25 cellular contexts compared by ENCODE assay signal in the genomic region with DNA sequence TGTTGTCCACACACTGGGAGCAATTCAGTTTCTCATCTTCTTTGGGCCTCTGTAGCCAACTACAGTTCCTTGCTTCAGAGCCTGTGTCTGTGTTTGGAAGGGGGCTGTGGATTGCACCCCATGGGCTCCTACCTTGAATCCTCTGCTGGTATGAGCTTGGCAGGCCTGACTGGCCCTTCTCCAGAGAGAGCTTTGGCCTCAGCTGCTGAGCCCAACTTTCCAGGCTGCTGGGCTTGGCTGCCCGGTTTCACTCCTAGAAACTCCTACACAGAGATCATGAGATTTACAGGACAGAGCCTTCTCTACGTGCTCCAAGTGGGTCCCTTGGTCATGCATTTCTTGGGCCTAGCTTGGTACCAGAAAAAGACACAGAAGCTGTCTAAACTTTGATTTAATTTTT.
DNase-seq lines count a peak whose midpoint lies in the region; ATAC-seq lines count a peak whose summit lies in the region.
"Had no signal": no experiment of that assay in that cellular context is flagged by ENCODE, and none has a peak within 500 bp of the region (broad histone marks: within the 10 kb centered on the region; RNA-seq: fewer than 3 reads in every experiment).

No MANE protein-coding gene starts in this region.

- H3K4me2 ChIP-seq in GM23248 (ENCODE audit: unreplicated experiment): no peak overlapping the region

- no peaks in the 10 kb centered on the region for H4K20me1 ChIP-seq in GM23248 (ENCODE audit: insufficient read depth)

- no peaks in the 10 kb centered on the region for H3K9me2 ChIP-seq in GM23248 (ENCODE audit: insufficient read depth)

- H3F3A ChIP-seq in GM23248 (ENCODE audit: insufficient read depth): no peaks in the 10 kb centered on the region

- in situ Hi-C loops in GM23248 (cut with MboI): no loop called here

- H3K4me3 ChIP-seq in GM23248: no peak overlapping the region
- H3K4me3 ChIP-seq in aorta (ENCODE audit: low read length in 2 of 2): no peak overlapping the region

- DNase-seq in GM23248 (peak; percentile 29), cerebellar cortex (ENCODE audit: low spot score) (peak; percentile 35), left lobe of liver (ENCODE audit: low spot score) (no peak), aorta (peak in 1 of 2 donors; percentile 59), CD1c-positive myeloid dendritic cell (ENCODE audit: extremely low spot score) (no peak)
- no peak for DNase-seq in effector CD8-positive, alpha-beta T cell (lab: John Stamatoyannopoulos, UW)
- no peak for DNase-seq in activated CD4-positive, alpha-beta T cell treated with anti-CD3 and anti-CD28 coated beads for 48 hours
- DNase-seq: activated CD4-positive, alpha-beta T cell treated with anti-CD3 and anti-CD28 coated beads, Interleukin-2, amount 50 U/mL, for 1 hour; activated CD8-positive, alpha-beta memory T cell treated with anti-CD3 and anti-CD28 coated beads, Interleukin-2, amount 10 ng/mL, durations not matched to agents 7 days and 5 days; activated naive CD4-positive, alpha-beta T cell treated with anti-CD3 and anti-CD28 coated beads, Interleukin-2, amount 10 ng/mL, durations not matched to agents 7 days and 5 days; activated T-cell treated with anti-CD3 and anti-CD28 coated beads, Interleukin-2, amount 50 U/mL, for 72 hours; AML-193; COR-L47; dermis blood vessel endothelial cell; naive B cell; NCI-H2081 treated with DMSO at 0.1 percent for 48 hours; NCI-H345; NCI-H748 treated with DMSO at 0.1 percent for 48 hours; retina; stimulated activated CD4-positive, alpha-beta T cell treated with anti-CD3 and anti-CD28 coated beads, Interleukin-12 subunit alpha, Interleukin-12 subunit beta, amount 100 ng/mL, for 4 hours; stimulated activated CD4-positive, alpha-beta T cell treated with anti-CD3 and anti-CD28 coated beads, Interleukin-4, amount 100 ng/mL, for 24 hours; stimulated activated naive CD4-positive, alpha-beta T cell; T-helper 9 cell; WERI-Rb-1 had no signal

- ATAC-seq in left lobe of liver (peak; percentile 78), aorta (ENCODE audit: low FRiP score) (peak; percentile 46)
- ATAC-seq: activated CD8-positive, alpha-beta memory T cell treated with anti-CD3 and anti-CD28 coated beads, Interleukin-2, amount 10 ng/mL, durations not matched to agents 7 days and 5 days; activated T-cell treated with anti-CD3 and anti-CD28 coated beads, Interleukin-2, amount 50 U/mL, for 72 hours; HCT116 had no signal

- H3K9me3 ChIP-seq in GM23248 (ENCODE audit: low read depth): no peaks in the 10 kb centered on the region
- no peaks in the 10 kb centered on the region for H3K9me3 ChIP-seq in aorta (ENCODE audit: control insufficient read depth, low read length)

- intact Hi-C loops in aorta (cut with DNase I): no loop called here

- H3K9ac ChIP-seq in GM23248: no peak overlapping the region

- H3K79me2 ChIP-seq in GM23248 (ENCODE audit: insufficient read depth): no peaks in the 10 kb centered on the region

- no peaks in the 10 kb centered on the region for H3K36me3 ChIP-seq in GM23248 (ENCODE audit: low read depth)
- no peaks in the 10 kb centered on the region for H3K36me3 ChIP-seq in aorta (ENCODE audit: control insufficient read depth in 1 of 2, insufficient read depth in 2 of 2, low read length in 1 of 2)
- H3K36me3 ChIP-seq: WERI-Rb-1 had no signal

- H3K4me1 ChIP-seq in GM23248 (ENCODE audit: insufficient read depth): no peaks in the 10 kb centered on the region
- no peaks in the 10 kb centered on the region for H3K4me1 ChIP-seq in aorta (ENCODE audit: control insufficient read depth in 1 of 2, insufficient read depth in 2 of 2, low read length in 2 of 2)

- 13 to 25% methylated on average over 2 of the region's 2 CpGs for WGBS in GM23248 (ENCODE audit: low coverage in 1 of 2, low lambda C conversion rate in 2 of 2, missing lambda C conversion rate in 2 of 2), 2 experiments
- WGBS in aorta, 2 donors: 2 to 4% methylated on average over 2 of the region's 2 CpGs

- H3K27me3 ChIP-seq in GM23248 (replicated peaks; ENCODE audit: insufficient read depth) (no peaks in the 10 kb centered on the region), aorta (ENCODE audit: control insufficient read depth in 1 of 2, insufficient read depth in 2 of 2, low read length in 1 of 2) (no peaks in the 10 kb centered on the region)

- H2AFZ ChIP-seq in GM23248: no peak overlapping the region

- H3K27ac ChIP-seq in GM23248: no peak overlapping the region
- H3K27ac ChIP-seq in aorta (ENCODE audit: low read depth in 1 of 2, low read length in 2 of 2): no peak overlapping the region
- H3K27ac ChIP-seq: WERI-Rb-1 had no signal

Comparison
In these comparisons a context has a peak if more than half of its experiments do, and no peak if none do; other contexts are left out.
1. DNase-seq: peak in GM23248 (single experiment) and cerebellar cortex (single experiment); none in left lobe of liver (single experiment), effector CD8-positive, alpha-beta T cell (single experiment), CD1c-positive myeloid dendritic cell (single experiment) and activated CD4-positive, alpha-beta T cell treated with anti-CD3 and anti-CD28 coated beads for 48 hours (single experiment).